27 cellular contexts compared by ENCODE assay signal in genomic region chr22:19728271-19728670, GRCh38. TPM values are rescaled to one million over a fixed set of nuclear protein-coding genes. Genes with fewer than 3 reads are reported as not detected.
"Had no signal": no experiment of that assay in that cellular context is flagged by ENCODE, and none has a peak within 500 bp of the region (broad histone marks: within the 10 kb centered on the region; RNA-seq: fewer than 3 reads in every experiment).

No MANE protein-coding gene starts in this region.

- ATAC-seq: heart right ventricle; left cardiac atrium; left lung; mucosa of descending colon; naive thymus-derived CD4-positive, alpha-beta T cell; right lobe of liver; stimulated activated naive B cell treated with anti-CD40 and anti-IgM and Interleukin-4, amounts not matched to agents 10 μg/mL and 1 μg/mL and 100 μg/mL, for 72 hours had no signal

- H2AFZ ChIP-seq: parathyroid adenoma had no signal

- H3K36me3 ChIP-seq: esophagus muscularis mucosa, heart right ventricle, left lung, right lobe of liver, thoracic aorta, tibial nerve, upper lobe of left lung had no signal

- H3K9ac ChIP-seq: parathyroid adenoma had no signal

- H3K9me3 ChIP-seq: esophagus muscularis mucosa, heart right ventricle, left lung, mucosa of descending colon, right lobe of liver, thoracic aorta, tibial nerve, upper lobe of left lung had no signal

- H3K27ac ChIP-seq: coronary artery, esophagus muscularis mucosa, heart right ventricle, left lung, parathyroid adenoma, right lobe of liver, thoracic aorta, tibial nerve, upper lobe of left lung had no signal

- DNase-seq: dermis blood vessel endothelial cell; effector memory CD4-positive, alpha-beta T cell; foreskin melanocyte; glutamatergic neuron; heart right ventricle; hippocampal formation; left cardiac atrium; left lung; mesenchymal stem cell; mucosa of descending colon; naive thymus-derived CD4-positive, alpha-beta T cell; nephron progenitor cell; occipital lobe; right lobe of liver; small intestine; stimulated activated CD4-positive, alpha-beta T cell treated with anti-CD3 and anti-CD28 coated beads, Interleukin-15, amount 100 ng/mL, for 24 hours; stimulated activated CD4-positive, alpha-beta T cell treated with anti-CD3 and anti-CD28 coated beads, Interleukin-2, amount 100 ng/mL, for 48 hours; stimulated activated naive B cell treated with anti-CD40 and anti-IgM and Interleukin-4, amounts not matched to agents 10 μg/mL and 1 μg/mL and 100 μg/mL, for 72 hours had no signal

- H3K4me1 ChIP-seq: parathyroid adenoma had no signal

- H3K4me3 ChIP-seq: coronary artery, esophagus muscularis mucosa, heart right ventricle, left lung, mucosa of descending colon, right lobe of liver, thoracic aorta, tibial nerve, upper lobe of left lung had no signal

RNA-seq across cellular contexts. Expression of gene GP1BB, which starts 4.9 kb away (rescaled TPM):
- total RNA-seq: left cardiac atrium had no signal
- polyA plus RNA-seq: naive thymus-derived CD4-positive, alpha-beta T cell had no signal

RNA-seq across cellular contexts. Expression of gene TBX1, which starts 32.3 kb away (rescaled TPM):
- total RNA-seq: epithelial cell of proximal tubule, fibroblast of lung, kidney epithelial cell had no signal
- polyA plus RNA-seq: fibroblast of lung; naive thymus-derived CD4-positive, alpha-beta T cell had no signal
